In the genomic region with DNA sequence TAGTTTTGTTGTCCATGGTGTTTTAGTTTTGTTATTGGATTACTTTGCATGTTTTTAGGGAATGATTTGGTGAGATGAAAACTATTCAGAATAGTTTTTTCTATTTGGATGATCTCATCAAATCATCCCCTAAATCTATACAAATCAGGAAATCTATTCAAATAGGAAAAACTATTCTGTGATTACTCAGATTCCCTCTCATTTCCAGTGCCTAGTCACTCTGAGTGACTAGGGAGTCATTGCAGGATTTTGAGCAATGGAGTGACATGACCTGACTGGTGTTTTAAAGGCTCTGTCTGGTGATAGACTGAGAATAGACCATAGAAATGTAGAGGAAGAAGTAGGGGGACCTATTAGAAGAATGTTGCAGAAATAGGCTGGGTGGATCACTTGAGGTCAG, we compare ENCODE assay signal across 19 cellular contexts.
"Had no signal": no experiment of that assay in that cellular context is flagged by ENCODE, and none has a peak within 500 bp of the region (broad histone marks: within the 10 kb centered on the region; RNA-seq: fewer than 3 reads in every experiment).

No MANE protein-coding gene starts in this region.

- H3K27me3 ChIP-seq: body of pancreas, colonic mucosa, gastrocnemius medialis, left lung, right atrium auricular region, tibial artery had no signal

- H3K27ac Mint-ChIP-seq: activated CD4-positive, alpha-beta T cell treated with anti-CD3 and anti-CD28 coated beads for 36 hours; activated naive CD8-positive, alpha-beta T cell treated with anti-CD3 and anti-CD28 coated beads, Interleukin-2, amount 10 ng/mL, durations not matched to agents 7 days and 5 days; activated T-helper 17 cell treated with anti-CD3 and anti-CD28 coated beads, Interleukin-2, amount 50 U/mL, for 72 hours; WTC11 had no signal

- H3K9me3 Mint-ChIP-seq: activated naive CD8-positive, alpha-beta T cell treated with anti-CD3 and anti-CD28 coated beads, Interleukin-2, amount 10 ng/mL, durations not matched to agents 7 days and 5 days; central memory CD8-positive, alpha-beta T cell had no signal

- H3K36me3 ChIP-seq: colonic mucosa, gastrocnemius medialis, left lung, prostate gland, right atrium auricular region, tibial artery had no signal

- H3K27me3 Mint-ChIP-seq: activated CD4-positive, alpha-beta T cell treated with anti-CD3 and anti-CD28 coated beads for 36 hours; activated naive CD8-positive, alpha-beta T cell treated with anti-CD3 and anti-CD28 coated beads, Interleukin-2, amount 10 ng/mL, durations not matched to agents 7 days and 5 days; activated T-helper 17 cell treated with anti-CD3 and anti-CD28 coated beads, Interleukin-2, amount 50 U/mL, for 72 hours had no signal

- ATAC-seq: activated CD4-positive, alpha-beta T cell treated with anti-CD3 and anti-CD28 coated beads for 36 hours; activated T-helper 17 cell treated with anti-CD3 and anti-CD28 coated beads, Interleukin-2, amount 50 U/mL, for 72 hours; body of pancreas; gastrocnemius medialis; left lung; WTC11 had no signal

- H3K4me1 Mint-ChIP-seq: activated CD4-positive, alpha-beta T cell treated with anti-CD3 and anti-CD28 coated beads for 36 hours; activated T-helper 17 cell treated with anti-CD3 and anti-CD28 coated beads, Interleukin-2, amount 50 U/mL, for 72 hours; central memory CD8-positive, alpha-beta T cell had no signal

- H3K4me3 ChIP-seq: body of pancreas, colonic mucosa, gastrocnemius medialis, left lung, prostate gland, right atrium auricular region, tibial artery had no signal

- DNase-seq: activated CD4-positive, alpha-beta T cell treated with anti-CD3 and anti-CD28 coated beads for 36 hours; activated CD4-positive, alpha-beta T cell treated with anti-CD3 and anti-CD28 coated beads, Interleukin-2, amount 50 U/mL, for 48 hours; activated naive CD4-positive, alpha-beta T cell; activated naive CD8-positive, alpha-beta T cell treated with anti-CD3 and anti-CD28 coated beads, Interleukin-2, amount 10 ng/mL, durations not matched to agents 7 days and 5 days; amygdala; body of pancreas; colonic mucosa; gastrocnemius medialis; head of caudate nucleus; left lung; occipital lobe; stimulated activated CD4-positive, alpha-beta T cell treated with anti-CD3 and anti-CD28 coated beads, Interleukin-2, amount 100 ng/mL, for 24 hours; stimulated activated naive CD4-positive, alpha-beta T cell treated with Interleukin-2 at 50 U/mL for 16 hours; tibial artery had no signal

- H3K36me3 Mint-ChIP-seq: activated naive CD8-positive, alpha-beta T cell treated with anti-CD3 and anti-CD28 coated beads, Interleukin-2, amount 10 ng/mL, durations not matched to agents 7 days and 5 days had no signal

- H3K4me3 Mint-ChIP-seq: activated CD4-positive, alpha-beta T cell treated with anti-CD3 and anti-CD28 coated beads for 36 hours; activated naive CD8-positive, alpha-beta T cell treated with anti-CD3 and anti-CD28 coated beads, Interleukin-2, amount 10 ng/mL, durations not matched to agents 7 days and 5 days; activated T-helper 17 cell treated with anti-CD3 and anti-CD28 coated beads, Interleukin-2, amount 50 U/mL, for 72 hours; central memory CD8-positive, alpha-beta T cell; WTC11 had no signal

- H3K9me3 ChIP-seq: body of pancreas, colonic mucosa, gastrocnemius medialis, left lung, prostate gland, right atrium auricular region, tibial artery had no signal

- H3K4me1 ChIP-seq: colonic mucosa had no signal

- H3K27ac ChIP-seq: body of pancreas, colonic mucosa, gastrocnemius medialis, left lung, prostate gland, right atrium auricular region, tibial artery had no signal
